Comparison of ENCODE assay signal across 10 cellular contexts in genomic region chr6:136774228-136775041, GRCh38. TPM values are rescaled to one million over a fixed set of nuclear protein-coding genes. Genes with fewer than 3 reads are reported as not detected.
DNase-seq lines count a peak whose midpoint lies in the region; ATAC-seq and TF ChIP-seq lines count a peak whose summit lies in the region.
"Had no signal": no experiment of that assay in that cellular context is flagged by ENCODE, and none has a peak within 500 bp of the region (broad histone marks: within the 10 kb centered on the region; RNA-seq: fewer than 3 reads in every experiment).

No MANE protein-coding gene starts in this region.

- H3K9me3 Mint-ChIP-seq in T-helper 2 cell treated with Interferon-gamma antibody and Interleukin-4, amounts not matched to agents 5 μg/mL and 100 μg/mL, for 36 hours: no peaks in the 10 kb centered on the region
- H3K9me3 Mint-ChIP-seq in glutamatergic neuron (ENCODE audit: unreplicated experiment): no peaks in the 10 kb centered on the region
- no peaks in the 10 kb centered on the region for H3K9me3 Mint-ChIP-seq in effector memory CD8-positive, alpha-beta T cell

- H3K27me3 Mint-ChIP-seq in T-helper 17 cell (no peaks in the 10 kb centered on the region), glutamatergic neuron (ENCODE audit: unreplicated experiment) (no peaks in the 10 kb centered on the region)
- no peaks in the 10 kb centered on the region for H3K27me3 Mint-ChIP-seq in T-helper 2 cell treated with Interferon-gamma antibody and Interleukin-4, amounts not matched to agents 5 μg/mL and 100 μg/mL, for 36 hours (ENCODE audit: low read depth)
- no peaks in the 10 kb centered on the region for H3K27me3 Mint-ChIP-seq in effector memory CD8-positive, alpha-beta T cell

- H3K4me3 Mint-ChIP-seq in T-helper 17 cell (peak overlapping the region; percentile 49), glutamatergic neuron (ENCODE audit: unreplicated experiment) (no peak overlapping the region)
- H3K4me3 Mint-ChIP-seq in T-helper 2 cell treated with Interferon-gamma antibody and Interleukin-4, amounts not matched to agents 5 μg/mL and 100 μg/mL, for 36 hours: no peak overlapping the region
- no peak overlapping the region for H3K4me3 Mint-ChIP-seq in effector memory CD8-positive, alpha-beta T cell

- TF ChIP-seq CTCF in heart right ventricle (IDR thresholded peaks at IDR 0.05): no peak
- TF ChIP-seq CTCF in glutamatergic neuron (IDR thresholded peaks at IDR 0.05; ENCODE audit: partially characterized antibody, unreplicated experiment): no peak

- peaks cover 0 to 59% (median 52%) of the 10 kb centered on the region in 9 donors for H3K4me1 ChIP-seq in heart right ventricle

- intact Hi-C loops in heart right ventricle (cut with DNase I): no loop called here
- intact Hi-C loops in cardiac septum (cut with DNase I): no loop called here

- H3K9me3 ChIP-seq in heart right ventricle (no peaks in the 10 kb centered on the region), T-helper 17 cell (ENCODE audit: control insufficient read depth, low read length, poor library complexity, severe bottlenecking) (no peaks in the 10 kb centered on the region)
- H3K9me3 ChIP-seq: ovary had no signal

- H3K4me3 ChIP-seq in heart right ventricle (no peak overlapping the region), H7 (ENCODE audit: insufficient read depth, low read depth, low read length) (no peak overlapping the region)
- H3K4me3 ChIP-seq: ovary had no signal

- ATAC-seq in heart right ventricle (peak in 2 of 8 donors; percentile 38 to 66), T-helper 17 cell (no peak)
- no peak for ATAC-seq in effector memory CD8-positive, alpha-beta T cell (replicated peaks)
- ATAC-seq: stimulated activated naive CD8-positive, alpha-beta T cell treated with anti-CD3 and anti-CD28 coated beads, Interleukin-15, Interleukin-2, amounts not matched to agents 100 U/mL and 50 U/mL, for 24 hours had no signal

- peak overlapping the region in 7 of 10 donors; percentile 6 to 67 (median 54) for H3K27ac ChIP-seq in heart right ventricle
- H3K27ac ChIP-seq: ovary had no signal

- peaks cover 37% of the 10 kb centered on the region for H3K4me1 Mint-ChIP-seq in T-helper 17 cell
- peaks cover 28% of the 10 kb centered on the region for H3K4me1 Mint-ChIP-seq in T-helper 2 cell treated with Interferon-gamma antibody and Interleukin-4, amounts not matched to agents 5 μg/mL and 100 μg/mL, for 36 hours (ENCODE audit: low read depth)
- peaks cover 2% of the 10 kb centered on the region for H3K4me1 Mint-ChIP-seq in glutamatergic neuron (ENCODE audit: low read depth, unreplicated experiment)
- H3K4me1 Mint-ChIP-seq in effector memory CD8-positive, alpha-beta T cell (ENCODE audit: low read depth in 2 of 2): peaks cover 31 to 44% of the 10 kb centered on the region in 2 donors

- no peak for DNase-seq in heart right ventricle
- no peak for DNase-seq in cardiac septum (ENCODE audit: low spot score)
- DNase-seq in T-helper 17 cell: no peak
- peak; percentile 35 for DNase-seq in foreskin melanocyte
- DNase-seq in T-helper 2 cell treated with Interferon-gamma antibody and Interleukin-4, amounts not matched to agents 5 μg/mL and 100 μg/mL, for 36 hours (ENCODE audit: low spot score): no peak
- no peak for DNase-seq in glutamatergic neuron
- DNase-seq in H7: no peak
- DNase-seq in effector memory CD8-positive, alpha-beta T cell: no peak
- DNase-seq: ovary; stimulated activated naive CD8-positive, alpha-beta T cell treated with anti-CD3 and anti-CD28 coated beads, Interleukin-15, Interleukin-2, amounts not matched to agents 100 U/mL and 50 U/mL, for 24 hours had no signal

- H3K36me3 Mint-ChIP-seq in T-helper 17 cell (ENCODE audit: low read depth) (no peaks in the 10 kb centered on the region), glutamatergic neuron (ENCODE audit: unreplicated experiment) (no peaks in the 10 kb centered on the region)
- peaks cover 13% of the 10 kb centered on the region for H3K36me3 Mint-ChIP-seq in T-helper 2 cell treated with Interferon-gamma antibody and Interleukin-4, amounts not matched to agents 5 μg/mL and 100 μg/mL, for 36 hours (ENCODE audit: low read depth)
- H3K36me3 Mint-ChIP-seq in effector memory CD8-positive, alpha-beta T cell (ENCODE audit: insufficient read depth): peaks cover 19% of the 10 kb centered on the region

- H3K27me3 ChIP-seq in heart right ventricle (no peaks in the 10 kb centered on the region), H7 (ENCODE audit: control insufficient read depth, insufficient read depth, low read length) (no peaks in the 10 kb centered on the region)
- H3K27me3 ChIP-seq: ovary had no signal

- H3K36me3 ChIP-seq in heart right ventricle (no peaks in the 10 kb centered on the region), H7 (replicated peaks; ENCODE audit: control insufficient read depth, insufficient read depth, low read length) (no peaks in the 10 kb centered on the region)
- H3K36me3 ChIP-seq: ovary had no signal

- H3K27ac Mint-ChIP-seq in T-helper 17 cell (peak overlapping the region; percentile 1), glutamatergic neuron (ENCODE audit: unreplicated experiment) (no peak overlapping the region)
- H3K27ac Mint-ChIP-seq in T-helper 2 cell treated with Interferon-gamma antibody and Interleukin-4, amounts not matched to agents 5 μg/mL and 100 μg/mL, for 36 hours: no peak overlapping the region
- peak overlapping the region in 1 of 2 donors; percentile 78 for H3K27ac Mint-ChIP-seq in effector memory CD8-positive, alpha-beta T cell

- WGBS in heart right ventricle, 2 donors: 67 to 82% methylated on average over 6 of the region's 6 CpGs

RNA-seq across cellular contexts. Expression of gene MAP3K5, which starts 17.8 kb away (rescaled TPM):
- 10 to 100 TPM; 21.8 to 35.7 (median 28.4) TPM for total RNA-seq in heart right ventricle
- 1 to 10 TPM; 5.1 to 8.3 TPM for polyA plus RNA-seq in heart right ventricle
- 17.6 TPM for total RNA-seq in cardiac septum
- 10 to 100 TPM; 35.6 to 40.3 TPM for total RNA-seq in T-helper 17 cell
- total RNA-seq in glutamatergic neuron (ENCODE audit: unreplicated experiment): 0.66 TPM
- 0.59 and 1.3 TPM in 2 replicates for total RNA-seq in H7 (2014; rRNA removed; shearing (Covaris generic))

RNA-seq across cellular contexts. Expression of gene PEX7, which starts 48.0 kb away (rescaled TPM):
- 10 to 100 TPM; 10.1 to 20.6 (median 16.9) TPM for total RNA-seq in heart right ventricle
- polyA plus RNA-seq in heart right ventricle: 1 to 10 TPM; 2.9 to 5.6 TPM
- 13.2 TPM for total RNA-seq in cardiac septum
- 1 to 10 TPM; 3.2 to 3.7 TPM for total RNA-seq in T-helper 17 cell
- 4.1 TPM for total RNA-seq in glutamatergic neuron (ENCODE audit: unreplicated experiment)
- 11.8 and 14.0 TPM in 2 replicates for total RNA-seq in H7 (2014; rRNA removed; shearing (Covaris generic))
